Comparison of ENCODE assay signal across 1 cellular context in the genomic region with DNA sequence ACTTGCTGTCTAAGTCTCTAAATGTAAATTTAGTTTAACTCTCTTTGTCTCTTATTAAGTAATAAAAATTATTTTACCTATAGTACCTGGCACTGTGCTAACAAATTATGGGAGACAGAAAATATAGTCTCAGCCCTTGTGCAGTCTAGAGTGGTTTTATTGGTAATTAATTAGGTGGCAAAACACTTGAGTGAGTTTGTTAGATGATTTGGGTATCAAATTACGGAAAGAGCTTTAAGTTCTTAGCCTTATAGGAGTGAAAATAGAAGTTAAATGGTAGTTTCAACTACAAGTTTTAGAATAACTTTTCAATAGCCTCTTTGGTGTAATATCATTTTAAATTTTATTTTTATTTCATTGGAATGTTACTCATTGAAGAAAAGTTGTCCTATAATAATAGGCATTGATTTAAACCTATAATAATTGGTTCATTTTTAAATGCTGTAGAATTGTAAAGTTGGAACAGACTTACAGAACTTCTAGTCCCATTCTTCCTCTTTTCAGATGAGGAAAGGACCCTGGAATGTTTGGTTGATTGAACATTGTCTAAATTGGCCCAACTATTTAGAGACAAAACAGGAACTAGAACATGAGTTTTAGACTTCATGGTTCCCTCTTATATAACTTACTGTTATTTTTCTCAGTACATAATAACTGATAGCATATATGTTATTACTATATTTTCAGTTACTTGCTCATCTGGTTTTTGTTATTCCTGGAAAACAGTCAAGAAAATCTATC.
TF ChIP-seq lines count a peak whose summit lies in the region.

No MANE protein-coding gene starts in this region.

TF ChIP-seq in GM23338, 12 proteins besides CTCF, POLR2A, EP300 and RAD21:
- TF ChIP-seq, protein P1, sequence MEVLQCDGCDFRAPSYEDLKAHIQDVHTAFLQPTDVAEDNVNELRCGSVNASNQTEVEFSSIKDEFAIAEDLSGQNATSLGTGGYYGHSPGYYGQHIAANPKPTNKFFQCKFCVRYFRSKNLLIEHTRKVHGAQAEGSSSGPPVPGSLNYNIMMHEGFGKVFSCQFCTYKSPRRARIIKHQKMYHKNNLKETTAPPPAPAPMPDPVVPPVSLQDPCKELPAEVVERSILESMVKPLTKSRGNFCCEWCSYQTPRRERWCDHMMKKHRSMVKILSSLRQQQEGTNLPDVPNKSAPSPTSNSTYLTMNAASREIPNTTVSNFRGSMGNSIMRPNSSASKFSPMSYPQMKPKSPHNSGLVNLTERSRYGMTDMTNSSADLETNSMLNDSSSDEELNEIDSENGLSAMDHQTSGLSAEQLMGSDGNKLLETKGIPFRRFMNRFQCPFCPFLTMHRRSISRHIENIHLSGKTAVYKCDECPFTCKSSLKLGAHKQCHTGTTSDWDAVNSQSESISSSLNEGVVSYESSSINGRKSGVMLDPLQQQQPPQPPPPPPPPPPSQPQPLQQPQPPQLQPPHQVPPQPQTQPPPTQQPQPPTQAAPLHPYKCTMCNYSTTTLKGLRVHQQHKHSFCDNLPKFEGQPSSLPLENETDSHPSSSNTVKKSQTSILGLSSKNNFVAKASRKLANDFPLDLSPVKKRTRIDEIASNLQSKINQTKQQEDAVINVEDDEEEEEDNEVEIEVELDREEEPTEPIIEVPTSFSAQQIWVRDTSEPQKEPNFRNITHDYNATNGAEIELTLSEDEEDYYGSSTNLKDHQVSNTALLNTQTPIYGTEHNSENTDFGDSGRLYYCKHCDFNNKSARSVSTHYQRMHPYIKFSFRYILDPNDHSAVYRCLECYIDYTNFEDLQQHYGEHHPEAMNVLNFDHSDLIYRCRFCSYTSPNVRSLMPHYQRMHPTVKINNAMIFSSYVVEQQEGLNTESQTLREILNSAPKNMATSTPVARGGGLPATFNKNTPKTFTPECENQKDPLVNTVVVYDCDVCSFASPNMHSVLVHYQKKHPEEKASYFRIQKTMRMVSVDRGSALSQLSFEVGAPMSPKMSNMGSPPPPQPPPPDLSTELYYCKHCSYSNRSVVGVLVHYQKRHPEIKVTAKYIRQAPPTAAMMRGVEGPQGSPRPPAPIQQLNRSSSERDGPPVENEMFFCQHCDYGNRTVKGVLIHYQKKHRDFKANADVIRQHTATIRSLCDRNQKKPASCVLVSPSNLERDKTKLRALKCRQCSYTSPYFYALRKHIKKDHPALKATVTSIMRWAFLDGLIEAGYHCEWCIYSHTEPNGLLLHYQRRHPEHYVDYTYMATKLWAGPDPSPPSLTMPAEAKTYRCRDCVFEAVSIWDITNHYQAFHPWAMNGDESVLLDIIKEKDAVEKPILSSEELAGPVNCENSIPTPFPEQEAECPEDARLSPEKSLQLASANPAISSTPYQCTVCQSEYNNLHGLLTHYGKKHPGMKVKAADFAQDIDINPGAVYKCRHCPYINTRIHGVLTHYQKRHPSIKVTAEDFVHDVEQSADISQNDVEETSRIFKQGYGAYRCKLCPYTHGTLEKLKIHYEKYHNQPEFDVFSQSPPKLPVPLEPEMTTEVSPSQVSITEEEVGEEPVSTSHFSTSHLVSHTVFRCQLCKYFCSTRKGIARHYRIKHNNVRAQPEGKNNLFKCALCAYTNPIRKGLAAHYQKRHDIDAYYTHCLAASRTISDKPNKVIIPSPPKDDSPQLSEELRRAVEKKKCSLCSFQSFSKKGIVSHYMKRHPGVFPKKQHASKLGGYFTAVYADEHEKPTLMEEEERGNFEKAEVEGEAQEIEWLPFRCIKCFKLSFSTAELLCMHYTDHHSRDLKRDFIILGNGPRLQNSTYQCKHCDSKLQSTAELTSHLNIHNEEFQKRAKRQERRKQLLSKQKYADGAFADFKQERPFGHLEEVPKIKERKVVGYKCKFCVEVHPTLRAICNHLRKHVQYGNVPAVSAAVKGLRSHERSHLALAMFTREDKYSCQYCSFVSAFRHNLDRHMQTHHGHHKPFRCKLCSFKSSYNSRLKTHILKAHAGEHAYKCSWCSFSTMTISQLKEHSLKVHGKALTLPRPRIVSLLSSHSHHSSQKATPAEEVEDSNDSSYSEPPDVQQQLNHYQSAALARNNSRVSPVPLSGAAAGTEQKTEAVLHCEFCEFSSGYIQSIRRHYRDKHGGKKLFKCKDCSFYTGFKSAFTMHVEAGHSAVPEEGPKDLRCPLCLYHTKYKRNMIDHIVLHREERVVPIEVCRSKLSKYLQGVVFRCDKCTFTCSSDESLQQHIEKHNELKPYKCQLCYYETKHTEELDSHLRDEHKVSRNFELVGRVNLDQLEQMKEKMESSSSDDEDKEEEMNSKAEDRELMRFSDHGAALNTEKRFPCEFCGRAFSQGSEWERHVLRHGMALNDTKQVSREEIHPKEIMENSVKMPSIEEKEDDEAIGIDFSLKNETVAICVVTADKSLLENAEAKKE (CRISPR knock-in tag; IDR thresholded peaks at IDR 0.05) = no peak
- TF ChIP-seq ZNF114 (CRISPR knock-in tag; IDR thresholded peaks at IDR 0.05) (no peak), JUNB (IDR thresholded peaks at IDR 0.05; ENCODE audit: unreplicated experiment) (no peak), EZH2 (IDR thresholded peaks at IDR 0.05; ENCODE audit: low read depth, unreplicated experiment) (no peak)
